Comparison of ENCODE assay signal across 8 cellular contexts in the genomic region with DNA sequence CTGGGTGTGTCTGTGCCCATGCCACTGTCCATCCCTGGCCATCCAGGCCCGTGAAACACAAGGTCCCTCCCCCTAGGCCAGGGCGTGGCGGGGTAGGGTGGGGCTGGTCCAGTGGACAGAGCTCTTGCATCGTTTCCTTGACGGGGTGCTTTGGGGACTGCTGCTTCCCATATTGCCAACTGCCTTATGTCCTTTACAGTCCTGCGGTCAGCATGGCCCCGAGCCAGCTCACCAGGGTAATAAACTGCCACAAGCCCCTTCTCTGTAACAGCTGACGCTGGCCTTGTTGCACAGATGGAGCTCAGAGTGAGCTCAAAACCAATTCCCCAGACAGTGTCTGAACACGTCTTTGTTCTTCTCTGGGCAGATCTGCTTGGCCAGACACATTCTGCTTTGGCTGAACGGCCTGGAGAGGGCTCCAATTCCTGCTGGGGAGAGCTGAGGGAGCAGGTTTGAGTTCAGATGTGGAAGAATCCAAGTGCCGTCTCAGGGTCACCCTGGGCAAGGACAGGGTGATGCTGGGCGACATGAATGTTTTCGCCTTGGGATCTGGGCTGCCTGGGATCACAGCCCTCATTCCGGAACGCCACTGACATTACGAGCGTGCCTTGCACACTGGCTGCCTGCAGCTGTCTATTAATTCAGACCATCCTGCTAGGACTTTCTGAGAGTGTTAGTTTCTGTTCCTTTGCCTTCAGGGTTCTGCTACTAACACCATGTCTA. TPM values are rescaled to one million over a fixed set of nuclear protein-coding genes. Genes with fewer than 3 reads are reported as not detected.
DNase-seq lines count a peak whose midpoint lies in the region; ATAC-seq and TF ChIP-seq lines count a peak whose summit lies in the region.

No MANE protein-coding gene starts in this region.

- peak; percentile 15 for DNase-seq in GM20000 (ENCODE audit: low spot score)
- peak; percentile 70 for DNase-seq in RPMI7951 (ENCODE audit: low read depth)
- peak; percentile 78 for DNase-seq in foreskin melanocyte
- DNase-seq in retinal pigment epithelial cell (ENCODE audit: low read depth) = peak; percentile 17
- DNase-seq in activated CD4-positive, alpha-beta T cell treated with anti-CD3 and anti-CD28 coated beads, Interleukin-2, amount 50 U/mL, for 48 hours = no peak
- DNase-seq in NCI-H187 treated with DMSO at 0.1 percent for 48 hours (lab: John Stamatoyannopoulos, UW) = no peak

- no peak overlapping the region for H3K4me3 ChIP-seq in retinal pigment epithelial cell (ENCODE audit: low read length)

- ATAC-seq in HG03097 (IDR thresholded peaks at IDR 0.05; ENCODE audit: low FRiP score, unreplicated experiment) (no peak), GM18868 (IDR thresholded peaks at IDR 0.05; ENCODE audit: unreplicated experiment) (no peak)

- TF ChIP-seq CTCF in GM20000 (IDR thresholded peaks at IDR 0.05; ENCODE audit: extremely low read depth, missing control alignments) (no peak), retinal pigment epithelial cell (conservative IDR thresholded peaks at IDR 0.05; ENCODE audit: low read depth, low read length) (peak; percentile 37)

RNA-seq across cellular contexts. Expression of a gene that starts 51.5 kb away (rescaled TPM):
- not detected in 2 replicates for total RNA-seq in RPMI7951 (2014; rRNA removed; shearing (Covaris generic))

Comparison
In these comparisons a context has a peak if more than half of its experiments do, and no peak if none do; other contexts are left out.
1. DNase-seq: peak in GM20000 (single experiment), RPMI7951 (single experiment), foreskin melanocyte (single experiment) and retinal pigment epithelial cell (single experiment); none in activated CD4-positive, alpha-beta T cell treated with anti-CD3 and anti-CD28 coated beads, Interleukin-2, amount 50 U/mL, for 48 hours (0 of 2) and NCI-H187 treated with DMSO at 0.1 percent for 48 hours (single experiment).